Comparison of ENCODE assay signal across 18 cellular contexts in the genomic region with DNA sequence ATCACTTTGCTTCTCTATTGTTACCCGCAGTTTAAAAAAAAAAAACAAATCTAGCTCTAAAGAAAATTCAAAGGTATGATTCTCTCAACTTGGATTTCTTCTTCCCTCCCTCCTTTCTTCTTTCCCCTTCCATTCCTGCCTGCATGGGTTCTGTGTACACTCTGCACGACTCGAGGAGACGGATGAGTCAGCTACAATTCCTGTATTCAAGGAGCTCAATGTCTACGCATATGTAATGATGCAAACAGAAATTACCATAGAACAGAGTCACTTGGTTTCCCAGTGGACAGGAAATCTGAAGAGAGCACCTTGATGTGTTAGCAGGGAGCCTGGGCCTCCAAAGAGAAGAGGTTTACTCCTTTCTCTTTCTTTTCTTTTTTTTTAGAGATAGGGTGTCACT.
DNase-seq lines count a peak whose midpoint lies in the region; ATAC-seq and TF ChIP-seq lines count a peak whose summit lies in the region.
"Had no signal": no experiment of that assay in that cellular context is flagged by ENCODE, and none has a peak within 500 bp of the region (broad histone marks: within the 10 kb centered on the region; RNA-seq: fewer than 3 reads in every experiment).

No MANE protein-coding gene starts in this region.

- H3K27ac Mint-ChIP-seq in T-helper 1 cell treated with Interleukin-12 subunit alpha and Interleukin-12 subunit beta and Interleukin-4 antibody, amounts not matched to agents 30 μg/mL and 1 μg/mL, for 36 hours: peak overlapping the region; percentile 28
- peak overlapping the region; percentile 71 for H3K27ac Mint-ChIP-seq in WTC11
- H3K27ac Mint-ChIP-seq: activated naive CD4-positive, alpha-beta T cell treated with anti-CD3 and anti-CD28 coated beads, Interleukin-2, amount 10 ng/mL, durations not matched to agents 7 days and 5 days had no signal

- WGBS in body of pancreas, 2 donors: 87 to 89% methylated on average over 5 of the region's 5 CpGs

- H3K9me3 Mint-ChIP-seq in T-helper 1 cell treated with Interleukin-12 subunit alpha and Interleukin-12 subunit beta and Interleukin-4 antibody, amounts not matched to agents 30 μg/mL and 1 μg/mL, for 36 hours: peaks cover 6% of the 10 kb centered on the region
- H3K9me3 Mint-ChIP-seq in WTC11: peaks cover 6% of the 10 kb centered on the region

- no peak for TF ChIP-seq POLR2A in body of pancreas (IDR thresholded peaks at IDR 0.05)

- POLR2A ChIA-PET in WTC11 (lab: Charles Lee): no interaction called here

- DNase-seq in T-helper 1 cell: no peak
- DNase-seq in WTC11 (ENCODE audit: low spot score): no peak
- peak; percentile 63 for DNase-seq in fibroblast of pulmonary artery (ENCODE audit: low read depth)
- DNase-seq in retinal pigment epithelial cell (ENCODE audit: low read depth): peak; percentile 29
- DNase-seq in body of pancreas: no peak
- DNase-seq: activated naive CD4-positive, alpha-beta T cell treated with anti-CD3 and anti-CD28 coated beads, Interleukin-2, amount 10 ng/mL, durations not matched to agents 7 days and 5 days; cerebellar nuclear complex; COR-L47; esophagus squamous epithelium; MG63; midbrain; NCI-H2081; pancreas; SHP77 treated with DMSO at 0.1 percent for 48 hours had no signal

- H3K36me3 Mint-ChIP-seq in T-helper 1 cell treated with Interleukin-12 subunit alpha and Interleukin-12 subunit beta and Interleukin-4 antibody, amounts not matched to agents 30 μg/mL and 1 μg/mL, for 36 hours (ENCODE audit: low read depth): peaks cover 36% of the 10 kb centered on the region
- peaks cover 23% of the 10 kb centered on the region for H3K36me3 Mint-ChIP-seq in WTC11

- H3K36me3 ChIP-seq in body of pancreas (replicated peaks in 1 of 2; ENCODE audit: insufficient read depth in 1 of 2, low read depth in 2 of 2): peaks cover 6% of the 10 kb centered on the region in 2 donors

- H3K4me3 ChIP-seq in fibroblast of pulmonary artery (replicated peaks; ENCODE audit: low read depth, low read length) (no peak overlapping the region), retinal pigment epithelial cell (ENCODE audit: low read length) (no peak overlapping the region), body of pancreas (no peak overlapping the region)
- H3K4me3 ChIP-seq: esophagus squamous epithelium, MG63, pancreas had no signal

- CTCF ChIA-PET in WTC11 (lab: Charles Lee): interaction anchor here (0.8 kb wide), 1 partner anchor 210 kb away, joined by 3 read pairs; no protein-coding TSS in a partner anchor

- no peaks in the 10 kb centered on the region for H3K27me3 ChIP-seq in body of pancreas
- H3K27me3 ChIP-seq: esophagus squamous epithelium, MG63, pancreas had no signal

- intact Hi-C loops in body of pancreas (cut with DNase I): no loop called here

- no peak for ATAC-seq in WTC11
- no peak for ATAC-seq in body of pancreas
- no peak for ATAC-seq in HG02870 (IDR thresholded peaks at IDR 0.05; ENCODE audit: unreplicated experiment)
- ATAC-seq in GM19467 (IDR thresholded peaks at IDR 0.05; ENCODE audit: unreplicated experiment): no peak
- ATAC-seq: HCT116, pancreas had no signal

- peaks cover under 1% of the 10 kb centered on the region for H3K4me1 ChIP-seq in body of pancreas
- H3K4me1 ChIP-seq: pancreas had no signal

- peaks cover 10% of the 10 kb centered on the region for H3K4me1 Mint-ChIP-seq in T-helper 1 cell treated with Interleukin-12 subunit alpha and Interleukin-12 subunit beta and Interleukin-4 antibody, amounts not matched to agents 30 μg/mL and 1 μg/mL, for 36 hours (ENCODE audit: low read depth)
- H3K4me1 Mint-ChIP-seq in WTC11: no peaks in the 10 kb centered on the region

- H3K4me3 Mint-ChIP-seq in T-helper 1 cell treated with Interleukin-12 subunit alpha and Interleukin-12 subunit beta and Interleukin-4 antibody, amounts not matched to agents 30 μg/mL and 1 μg/mL, for 36 hours: no peak overlapping the region
- H3K4me3 Mint-ChIP-seq in WTC11: no peak overlapping the region
- H3K4me3 Mint-ChIP-seq: activated naive CD4-positive, alpha-beta T cell treated with anti-CD3 and anti-CD28 coated beads, Interleukin-2, amount 10 ng/mL, durations not matched to agents 7 days and 5 days had no signal

- TF ChIP-seq CTCF in WTC11 (IDR thresholded peaks at IDR 0.05) (no peak), fibroblast of pulmonary artery (IDR thresholded peaks at IDR 0.05; ENCODE audit: low read length, missing control alignments) (no peak), retinal pigment epithelial cell (conservative IDR thresholded peaks at IDR 0.05; ENCODE audit: low read depth, low read length) (no peak), body of pancreas (IDR thresholded peaks at IDR 0.05) (no peak)

- H3K9me3 ChIP-seq in body of pancreas: no peaks in the 10 kb centered on the region
- H3K9me3 ChIP-seq: esophagus squamous epithelium, MG63, pancreas had no signal

- H3K27ac ChIP-seq in body of pancreas: no peak overlapping the region
- H3K27ac ChIP-seq: esophagus squamous epithelium, pancreas had no signal

- H3K27me3 Mint-ChIP-seq in T-helper 1 cell treated with Interleukin-12 subunit alpha and Interleukin-12 subunit beta and Interleukin-4 antibody, amounts not matched to agents 30 μg/mL and 1 μg/mL, for 36 hours (ENCODE audit: low read depth): no peaks in the 10 kb centered on the region
- H3K27me3 Mint-ChIP-seq in WTC11 (ENCODE audit: low read depth): no peaks in the 10 kb centered on the region
- H3K27me3 Mint-ChIP-seq: activated naive CD4-positive, alpha-beta T cell treated with anti-CD3 and anti-CD28 coated beads, Interleukin-2, amount 10 ng/mL, durations not matched to agents 7 days and 5 days had no signal

TF ChIP-seq in WTC11, 78 proteins besides CTCF, POLR2A, EP300 and RAD21 (continues in another document):
- TF ChIP-seq, protein P1, sequence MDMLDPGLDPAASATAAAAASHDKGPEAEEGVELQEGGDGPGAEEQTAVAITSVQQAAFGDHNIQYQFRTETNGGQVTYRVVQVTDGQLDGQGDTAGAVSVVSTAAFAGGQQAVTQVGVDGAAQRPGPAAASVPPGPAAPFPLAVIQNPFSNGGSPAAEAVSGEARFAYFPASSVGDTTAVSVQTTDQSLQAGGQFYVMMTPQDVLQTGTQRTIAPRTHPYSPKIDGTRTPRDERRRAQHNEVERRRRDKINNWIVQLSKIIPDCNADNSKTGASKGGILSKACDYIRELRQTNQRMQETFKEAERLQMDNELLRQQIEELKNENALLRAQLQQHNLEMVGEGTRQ (CRISPR knock-in tag; IDR thresholded peaks at IDR 0.05): no peak
- TF ChIP-seq ELF4 (CRISPR knock-in tag; IDR thresholded peaks at IDR 0.05; ENCODE audit: low read depth) (no peak), SOX15 (CRISPR knock-in tag; IDR thresholded peaks at IDR 0.05) (no peak), GABPB1 (CRISPR knock-in tag; IDR thresholded peaks at IDR 0.05) (no peak), NFE2L1 (CRISPR knock-in tag; IDR thresholded peaks at IDR 0.05) (no peak), ATF1 (CRISPR knock-in tag; IDR thresholded peaks at IDR 0.05) (no peak)
- TF ChIP-seq, protein P2, sequence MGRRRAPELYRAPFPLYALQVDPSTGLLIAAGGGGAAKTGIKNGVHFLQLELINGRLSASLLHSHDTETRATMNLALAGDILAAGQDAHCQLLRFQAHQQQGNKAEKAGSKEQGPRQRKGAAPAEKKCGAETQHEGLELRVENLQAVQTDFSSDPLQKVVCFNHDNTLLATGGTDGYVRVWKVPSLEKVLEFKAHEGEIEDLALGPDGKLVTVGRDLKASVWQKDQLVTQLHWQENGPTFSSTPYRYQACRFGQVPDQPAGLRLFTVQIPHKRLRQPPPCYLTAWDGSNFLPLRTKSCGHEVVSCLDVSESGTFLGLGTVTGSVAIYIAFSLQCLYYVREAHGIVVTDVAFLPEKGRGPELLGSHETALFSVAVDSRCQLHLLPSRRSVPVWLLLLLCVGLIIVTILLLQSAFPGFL (CRISPR knock-in tag; IDR thresholded peaks at IDR 0.05; ENCODE audit: borderline replicate concordance): no peak
- TF ChIP-seq, protein P3, sequence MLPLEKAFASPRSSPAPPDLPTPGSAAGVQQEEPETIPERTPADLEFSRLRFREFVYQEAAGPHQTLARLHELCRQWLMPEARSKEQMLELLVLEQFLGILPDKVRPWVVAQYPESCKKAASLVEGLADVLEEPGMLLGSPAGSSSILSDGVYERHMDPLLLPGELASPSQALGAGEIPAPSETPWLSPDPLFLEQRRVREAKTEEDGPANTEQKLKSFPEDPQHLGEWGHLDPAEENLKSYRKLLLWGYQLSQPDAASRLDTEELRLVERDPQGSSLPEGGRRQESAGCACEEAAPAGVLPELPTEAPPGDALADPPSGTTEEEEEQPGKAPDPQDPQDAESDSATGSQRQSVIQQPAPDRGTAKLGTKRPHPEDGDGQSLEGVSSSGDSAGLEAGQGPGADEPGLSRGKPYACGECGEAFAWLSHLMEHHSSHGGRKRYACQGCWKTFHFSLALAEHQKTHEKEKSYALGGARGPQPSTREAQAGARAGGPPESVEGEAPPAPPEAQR (CRISPR knock-in tag; IDR thresholded peaks at IDR 0.05): no peak
- TF ChIP-seq, protein P4, sequence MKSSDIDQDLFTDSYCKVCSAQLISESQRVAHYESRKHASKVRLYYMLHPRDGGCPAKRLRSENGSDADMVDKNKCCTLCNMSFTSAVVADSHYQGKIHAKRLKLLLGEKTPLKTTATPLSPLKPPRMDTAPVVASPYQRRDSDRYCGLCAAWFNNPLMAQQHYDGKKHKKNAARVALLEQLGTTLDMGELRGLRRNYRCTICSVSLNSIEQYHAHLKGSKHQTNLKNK (CRISPR knock-in tag; IDR thresholded peaks at IDR 0.05): no peak
- TF ChIP-seq, protein P5, sequence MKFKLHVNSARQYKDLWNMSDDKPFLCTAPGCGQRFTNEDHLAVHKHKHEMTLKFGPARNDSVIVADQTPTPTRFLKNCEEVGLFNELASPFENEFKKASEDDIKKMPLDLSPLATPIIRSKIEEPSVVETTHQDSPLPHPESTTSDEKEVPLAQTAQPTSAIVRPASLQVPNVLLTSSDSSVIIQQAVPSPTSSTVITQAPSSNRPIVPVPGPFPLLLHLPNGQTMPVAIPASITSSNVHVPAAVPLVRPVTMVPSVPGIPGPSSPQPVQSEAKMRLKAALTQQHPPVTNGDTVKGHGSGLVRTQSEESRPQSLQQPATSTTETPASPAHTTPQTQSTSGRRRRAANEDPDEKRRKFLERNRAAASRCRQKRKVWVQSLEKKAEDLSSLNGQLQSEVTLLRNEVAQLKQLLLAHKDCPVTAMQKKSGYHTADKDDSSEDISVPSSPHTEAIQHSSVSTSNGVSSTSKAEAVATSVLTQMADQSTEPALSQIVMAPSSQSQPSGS (CRISPR knock-in tag; IDR thresholded peaks at IDR 0.05; ENCODE audit: borderline replicate concordance, low read depth): no peak
- TF ChIP-seq, protein P6, sequence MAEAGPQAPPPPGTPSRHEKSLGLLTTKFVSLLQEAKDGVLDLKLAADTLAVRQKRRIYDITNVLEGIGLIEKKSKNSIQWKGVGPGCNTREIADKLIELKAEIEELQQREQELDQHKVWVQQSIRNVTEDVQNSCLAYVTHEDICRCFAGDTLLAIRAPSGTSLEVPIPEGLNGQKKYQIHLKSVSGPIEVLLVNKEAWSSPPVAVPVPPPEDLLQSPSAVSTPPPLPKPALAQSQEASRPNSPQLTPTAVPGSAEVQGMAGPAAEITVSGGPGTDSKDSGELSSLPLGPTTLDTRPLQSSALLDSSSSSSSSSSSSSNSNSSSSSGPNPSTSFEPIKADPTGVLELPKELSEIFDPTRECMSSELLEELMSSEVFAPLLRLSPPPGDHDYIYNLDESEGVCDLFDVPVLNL (CRISPR knock-in tag; IDR thresholded peaks at IDR 0.05; ENCODE audit: borderline replicate concordance, low read depth): no peak

Comparison
In these comparisons a context has a peak if more than half of its experiments do, and no peak if none do; other contexts are left out.
1. DNase-seq: peak in fibroblast of pulmonary artery (single experiment) and retinal pigment epithelial cell (single experiment); none in T-helper 1 cell (0 of 5), WTC11 (single experiment) and body of pancreas (0 of 4).